20 cellular contexts compared by ENCODE assay signal in genomic region chr6:118770835-118771234, GRCh38.
"Had no signal": no experiment of that assay in that cellular context is flagged by ENCODE, and none has a peak within 500 bp of the region (broad histone marks: within the 10 kb centered on the region; RNA-seq: fewer than 3 reads in every experiment).

No MANE protein-coding gene starts in this region.

- ATAC-seq: activated naive CD4-positive, alpha-beta T cell treated with anti-CD3 and anti-CD28 coated beads, Interleukin-2, amount 50 U/mL, for 72 hours; activated T-helper 17 cell treated with anti-CD3 and anti-CD28 coated beads, Interleukin-2, amount 50 U/mL, for 72 hours; gastrocnemius medialis; natural killer cell treated with Interleukin-12 subunit alpha and Interleukin-12 subunit beta and Interleukin-15 and Interleukin-18, amount 100 ng/mL, for 72 hours; stimulated activated naive CD8-positive, alpha-beta T cell treated with anti-CD3 and anti-CD28 coated beads, Interleukin-15, Interleukin-2, amounts not matched to agents 100 U/mL and 50 U/mL, for 24 hours; WTC11 had no signal

- H3K4me1 ChIP-seq: ascending aorta, right atrium auricular region had no signal

- H3K27ac ChIP-seq: ascending aorta, brain microvascular endothelial cell, gastrocnemius medialis, ovary, psoas muscle, right atrium auricular region had no signal

- H3K27me3 ChIP-seq: ascending aorta, brain microvascular endothelial cell, gastrocnemius medialis, ovary, right atrium auricular region had no signal

- DNase-seq: activated CD8-positive, alpha-beta memory T cell treated with anti-CD3 and anti-CD28 coated beads for 24 hours; activated CD8-positive, alpha-beta memory T cell treated with anti-CD3 and anti-CD28 coated beads, Interleukin-2, amount 50 U/mL, for 4 hours; activated T-cell treated with anti-CD3 and anti-CD28 coated beads, Interleukin-2, amount 50 U/mL, for 24 hours; brain microvascular endothelial cell; caudate nucleus; effector CD8-positive, alpha-beta T cell; gastrocnemius medialis; head of caudate nucleus; hypothalamus; ovary; psoas muscle; stimulated activated CD4-positive, alpha-beta T cell treated with anti-CD3 and anti-CD28 coated beads, Interleukin-4, amount 100 ng/mL, for 4 hours; stimulated activated naive CD8-positive, alpha-beta T cell treated with anti-CD3 and anti-CD28 coated beads, Interleukin-15, Interleukin-2, amounts not matched to agents 100 U/mL and 50 U/mL, for 24 hours; T1000 had no signal

- H3K36me3 ChIP-seq: ascending aorta, brain microvascular endothelial cell, gastrocnemius medialis, ovary, right atrium auricular region had no signal

- H3K4me3 ChIP-seq: ascending aorta, gastrocnemius medialis, ovary, psoas muscle, right atrium auricular region had no signal

- H3K9me3 ChIP-seq: ascending aorta, gastrocnemius medialis, ovary, psoas muscle, right atrium auricular region had no signal
